ENCODE assay signal across 5 cellular contexts in the genomic region with DNA sequence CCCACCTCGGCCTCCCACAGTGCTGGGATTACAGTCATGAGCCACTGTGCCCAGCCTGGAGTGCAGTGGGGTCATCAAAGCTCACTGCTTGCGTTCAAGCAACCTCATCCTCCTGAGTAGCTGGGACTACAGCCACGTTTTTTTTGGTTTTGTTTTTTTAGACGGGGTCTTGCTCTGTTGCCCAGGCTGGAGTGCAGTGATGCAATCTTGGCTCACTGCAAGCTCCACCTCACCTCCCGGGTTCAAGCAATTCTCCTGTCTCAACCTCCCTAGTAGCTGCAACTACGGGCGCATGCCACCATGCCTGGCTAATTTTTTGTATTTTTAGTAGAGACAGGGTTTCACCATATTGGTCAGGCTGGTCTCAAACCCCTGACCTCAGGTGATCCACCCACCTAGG. TPM values are rescaled to one million over a fixed set of nuclear protein-coding genes. Genes with fewer than 3 reads are reported as not detected.
DNase-seq lines count a peak whose midpoint lies in the region; ATAC-seq and TF ChIP-seq lines count a peak whose summit lies in the region.
"Not testable (repeated sequence)": the region's sequence is repeated elsewhere in the genome, so short reads cannot be mapped to it uniquely, and the experiment has no call there.

No MANE protein-coding gene starts in this region.

- H3K36me3 Mint-ChIP-seq in activated T-helper 1 cell treated with anti-CD3 and anti-CD28 coated beads, Interleukin-12 subunit alpha, Interleukin-12 subunit beta, Interleukin-2, Interleukin-4 antibody, amounts not matched to agents 30 ng/mL and 10 ng/mL and 1 ng/mL, durations not matched to agents 14 hours and 24 hours and 36 hours (ENCODE audit: low read depth): peaks cover 56% of the 10 kb centered on the region
- H3K36me3 Mint-ChIP-seq in neural crest cell (ENCODE audit: low read depth): peaks cover 28% of the 10 kb centered on the region
- H3K36me3 Mint-ChIP-seq in stimulated activated memory B cell treated with anti-CD40 and anti-IgM and Interleukin-4, amounts not matched to agents 10 μg/mL and 1 μg/mL and 100 μg/mL, for 72 hours: peaks cover 58% of the 10 kb centered on the region

- ATAC-seq in stimulated activated memory B cell treated with anti-CD40 and anti-IgM and Interleukin-4, amounts not matched to agents 10 μg/mL and 1 μg/mL and 100 μg/mL, for 72 hours: not testable (repeated sequence)

- not testable (repeated sequence) for DNase-seq in RWPE1 (ENCODE audit: low spot score); activated T-helper 1 cell treated with anti-CD3 and anti-CD28 coated beads, Interleukin-12 subunit alpha, Interleukin-12 subunit beta, Interleukin-2, Interleukin-4 antibody, amounts not matched to agents 30 ng/mL and 10 ng/mL and 1 ng/mL, durations not matched to agents 14 hours and 24 hours and 36 hours (ENCODE audit: low spot score); neural crest cell (ENCODE audit: low read depth, low spot score)
- DNase-seq in fibroblast of mammary gland (ENCODE audit: low read depth): peak; percentile 42

- intact Hi-C loops in activated T-helper 1 cell treated with anti-CD3 and anti-CD28 coated beads, Interleukin-12 subunit alpha, Interleukin-12 subunit beta, Interleukin-2, Interleukin-4 antibody, amounts not matched to agents 30 ng/mL and 10 ng/mL and 1 ng/mL, durations not matched to agents 14 hours and 24 hours and 36 hours (cut with micrococcal nuclease): not testable (repeated sequence)

- TF ChIP-seq CTCF in RWPE1 (conservative IDR thresholded peaks at IDR 0.05; ENCODE audit: low read depth); fibroblast of mammary gland (conservative IDR thresholded peaks at IDR 0.05; ENCODE audit: control insufficient read depth, insufficient read depth, low read depth, low read length); neural crest cell (conservative IDR thresholded peaks at IDR 0.05): not testable (repeated sequence)

- POLR2A ChIA-PET in RWPE1 (lab: Yijun Ruan, JAX; ENCODE audit: low non-redundant PET): not testable (repeated sequence)

- not testable (repeated sequence) for H3K4me1 Mint-ChIP-seq in activated T-helper 1 cell treated with anti-CD3 and anti-CD28 coated beads, Interleukin-12 subunit alpha, Interleukin-12 subunit beta, Interleukin-2, Interleukin-4 antibody, amounts not matched to agents 30 ng/mL and 10 ng/mL and 1 ng/mL, durations not matched to agents 14 hours and 24 hours and 36 hours (ENCODE audit: low read depth); neural crest cell
- peaks cover 31% of the 10 kb centered on the region for H3K4me1 Mint-ChIP-seq in stimulated activated memory B cell treated with anti-CD40 and anti-IgM and Interleukin-4, amounts not matched to agents 10 μg/mL and 1 μg/mL and 100 μg/mL, for 72 hours

- not testable (repeated sequence) for H3K27ac Mint-ChIP-seq in activated T-helper 1 cell treated with anti-CD3 and anti-CD28 coated beads, Interleukin-12 subunit alpha, Interleukin-12 subunit beta, Interleukin-2, Interleukin-4 antibody, amounts not matched to agents 30 ng/mL and 10 ng/mL and 1 ng/mL, durations not matched to agents 14 hours and 24 hours and 36 hours; neural crest cell (ENCODE audit: unreplicated experiment)
- H3K27ac Mint-ChIP-seq in stimulated activated memory B cell treated with anti-CD40 and anti-IgM and Interleukin-4, amounts not matched to agents 10 μg/mL and 1 μg/mL and 100 μg/mL, for 72 hours: peak overlapping the region; percentile 49

- not testable (repeated sequence) for H3K27me3 Mint-ChIP-seq in activated T-helper 1 cell treated with anti-CD3 and anti-CD28 coated beads, Interleukin-12 subunit alpha, Interleukin-12 subunit beta, Interleukin-2, Interleukin-4 antibody, amounts not matched to agents 30 ng/mL and 10 ng/mL and 1 ng/mL, durations not matched to agents 14 hours and 24 hours and 36 hours (ENCODE audit: insufficient read depth); neural crest cell (ENCODE audit: low read depth); stimulated activated memory B cell treated with anti-CD40 and anti-IgM and Interleukin-4, amounts not matched to agents 10 μg/mL and 1 μg/mL and 100 μg/mL, for 72 hours

- H3K4me3 ChIP-seq in fibroblast of mammary gland (ENCODE audit: control insufficient read depth, low read depth, low read length): not testable (repeated sequence)

- CTCF ChIA-PET in RWPE1 (lab: Yijun Ruan, JAX): interaction anchor here (0.6 kb wide), 3 partner anchors 12 to 1044 kb away, joined by 3 to 8 read pairs (median 3); no protein-coding TSS in a partner anchor

- H3K4me3 Mint-ChIP-seq in activated T-helper 1 cell treated with anti-CD3 and anti-CD28 coated beads, Interleukin-12 subunit alpha, Interleukin-12 subunit beta, Interleukin-2, Interleukin-4 antibody, amounts not matched to agents 30 ng/mL and 10 ng/mL and 1 ng/mL, durations not matched to agents 14 hours and 24 hours and 36 hours: peak overlapping the region; percentile 26
- peak overlapping the region; percentile 59 for H3K4me3 Mint-ChIP-seq in neural crest cell
- H3K4me3 Mint-ChIP-seq in stimulated activated memory B cell treated with anti-CD40 and anti-IgM and Interleukin-4, amounts not matched to agents 10 μg/mL and 1 μg/mL and 100 μg/mL, for 72 hours: not testable (repeated sequence)

- not testable (repeated sequence) for H3K9me3 Mint-ChIP-seq in activated T-helper 1 cell treated with anti-CD3 and anti-CD28 coated beads, Interleukin-12 subunit alpha, Interleukin-12 subunit beta, Interleukin-2, Interleukin-4 antibody, amounts not matched to agents 30 ng/mL and 10 ng/mL and 1 ng/mL, durations not matched to agents 14 hours and 24 hours and 36 hours; neural crest cell; stimulated activated memory B cell treated with anti-CD40 and anti-IgM and Interleukin-4, amounts not matched to agents 10 μg/mL and 1 μg/mL and 100 μg/mL, for 72 hours

- peak overlapping the region; percentile 100 for H3K27ac ChIP-seq in RWPE1

RNA-seq across cellular contexts. Expression of a gene that starts 3.1 kb away (rescaled TPM):
- total RNA-seq in activated T-helper 1 cell treated with anti-CD3 and anti-CD28 coated beads, Interleukin-12 subunit alpha, Interleukin-12 subunit beta, Interleukin-2, Interleukin-4 antibody, amounts not matched to agents 30 ng/mL and 10 ng/mL and 1 ng/mL, durations not matched to agents 14 hours and 24 hours and 36 hours: 6.8 and 7.4 TPM in 2 replicates
- total RNA-seq in neural crest cell: 1.2 and 1.8 TPM in 2 replicates

RNA-seq across cellular contexts. Expression of a gene that starts 7.3 kb away (rescaled TPM):
- total RNA-seq in activated T-helper 1 cell treated with anti-CD3 and anti-CD28 coated beads, Interleukin-12 subunit alpha, Interleukin-12 subunit beta, Interleukin-2, Interleukin-4 antibody, amounts not matched to agents 30 ng/mL and 10 ng/mL and 1 ng/mL, durations not matched to agents 14 hours and 24 hours and 36 hours: 7.3 and 9.3 TPM in 2 replicates
- total RNA-seq in neural crest cell: 0.42 and 1.1 TPM in 2 replicates

RNA-seq across cellular contexts. Expression of a gene that starts 24.2 kb away (rescaled TPM):
- total RNA-seq in activated T-helper 1 cell treated with anti-CD3 and anti-CD28 coated beads, Interleukin-12 subunit alpha, Interleukin-12 subunit beta, Interleukin-2, Interleukin-4 antibody, amounts not matched to agents 30 ng/mL and 10 ng/mL and 1 ng/mL, durations not matched to agents 14 hours and 24 hours and 36 hours: 1.7 and 2.5 TPM in 2 replicates
- 13.9 and 15.5 TPM in 2 replicates for total RNA-seq in neural crest cell

RNA-seq across cellular contexts. Expression of a gene that starts 31.9 kb away (rescaled TPM):
- total RNA-seq in activated T-helper 1 cell treated with anti-CD3 and anti-CD28 coated beads, Interleukin-12 subunit alpha, Interleukin-12 subunit beta, Interleukin-2, Interleukin-4 antibody, amounts not matched to agents 30 ng/mL and 10 ng/mL and 1 ng/mL, durations not matched to agents 14 hours and 24 hours and 36 hours: 405 and 410 TPM in 2 replicates
- 449 and 459 TPM in 2 replicates for total RNA-seq in neural crest cell

RNA-seq across cellular contexts. Expression of a gene that starts 57.4 kb away (rescaled TPM):
- total RNA-seq in activated T-helper 1 cell treated with anti-CD3 and anti-CD28 coated beads, Interleukin-12 subunit alpha, Interleukin-12 subunit beta, Interleukin-2, Interleukin-4 antibody, amounts not matched to agents 30 ng/mL and 10 ng/mL and 1 ng/mL, durations not matched to agents 14 hours and 24 hours and 36 hours: 0.12 and 0.13 TPM in 2 replicates
- 1.1 TPM in 2 replicates for total RNA-seq in neural crest cell
